41 cellular contexts compared by ENCODE assay signal in the genomic region with DNA sequence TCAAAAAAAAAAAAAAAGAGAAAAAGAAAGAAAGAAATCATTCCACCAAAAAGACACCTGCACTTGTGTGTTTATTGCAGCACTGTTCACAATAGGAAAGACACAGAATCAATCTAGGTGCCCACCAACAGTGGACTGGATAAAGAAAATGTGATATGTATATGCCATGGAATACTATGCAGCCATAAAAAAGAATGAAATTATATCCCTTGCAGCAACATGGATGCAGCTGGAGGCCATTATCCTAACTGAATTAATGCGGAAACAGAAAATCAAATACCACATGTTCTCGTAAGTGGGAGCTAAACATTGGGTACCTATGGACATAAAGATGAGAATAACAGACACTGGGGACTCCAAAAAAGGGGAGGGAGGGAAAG. TPM values are rescaled to one million over a fixed set of nuclear protein-coding genes. Genes with fewer than 3 reads are reported as not detected.
"Had no signal": no experiment of that assay in that cellular context is flagged by ENCODE, and none has a peak within 500 bp of the region (broad histone marks: within the 10 kb centered on the region; RNA-seq: fewer than 3 reads in every experiment).

No MANE protein-coding gene starts in this region.

- H3K36me3 Mint-ChIP-seq: activated CD4-positive, alpha-beta memory T cell treated with anti-CD3 and anti-CD28 coated beads for 36 hours; activated naive CD8-positive, alpha-beta T cell; activated naive CD8-positive, alpha-beta T cell treated with anti-CD3 and anti-CD28 coated beads, Interleukin-2, amount 10 ng/mL, durations not matched to agents 7 days and 5 days had no signal

- H3K36me3 ChIP-seq: brain microvascular endothelial cell, breast epithelium had no signal

- H3K27ac ChIP-seq: body of pancreas, brain microvascular endothelial cell, breast epithelium, VCaP had no signal

- ATAC-seq: activated CD8-positive, alpha-beta T cell treated with anti-CD3 and anti-CD28 coated beads for 36 hours; activated naive CD8-positive, alpha-beta T cell treated with anti-CD3 and anti-CD28 coated beads, Interleukin-2, amount 50 U/mL, for 24 hours; activated T-cell treated with anti-CD3 and anti-CD28 coated beads, Interleukin-2, amount 50 U/mL, for 4 hours; activated T-cell treated with anti-CD3 and anti-CD28 coated beads, Interleukin-2, amount 50 U/mL, for 72 hours; activated T-helper 17 cell treated with anti-CD3 and anti-CD28 coated beads, Interleukin-2, amount 50 U/mL, for 72 hours; body of pancreas had no signal

- H3K4me3 ChIP-seq: body of pancreas, breast epithelium had no signal

- H3K4me3 Mint-ChIP-seq: activated B cell treated with CpG ODN at 0.5 μM for 24 hours; activated CD4-positive, alpha-beta memory T cell treated with anti-CD3 and anti-CD28 coated beads for 36 hours; activated CD4-positive, alpha-beta T cell treated with anti-CD3 and anti-CD28 coated beads, Interleukin-2, amount 10 ng/mL, durations not matched to agents 24 days and 14 days; activated CD8-positive, alpha-beta T cell treated with anti-CD3 and anti-CD28 coated beads for 36 hours; activated naive CD4-positive, alpha-beta T cell treated with anti-CD3 and anti-CD28 coated beads for 36 hours; activated naive CD8-positive, alpha-beta T cell; activated naive CD8-positive, alpha-beta T cell treated with anti-CD3 and anti-CD28 coated beads, Interleukin-2, amount 10 ng/mL, durations not matched to agents 7 days and 5 days; activated naive CD8-positive, alpha-beta T cell treated with anti-CD3 and anti-CD28 coated beads, Interleukin-2, amount 50 U/mL, for 24 hours; activated T-cell treated with anti-CD3 and anti-CD28 coated beads, Interleukin-2, amount 50 U/mL, for 4 hours; activated T-cell treated with anti-CD3 and anti-CD28 coated beads, Interleukin-2, amount 50 U/mL, for 72 hours; activated T-helper 1 cell treated with anti-CD3 and anti-CD28 coated beads, Interleukin-12 subunit alpha, Interleukin-12 subunit beta, Interleukin-2, Interleukin-4 antibody, amounts not matched to agents 30 ng/mL and 10 ng/mL and 1 ng/mL, durations not matched to agents 14 hours and 24 hours and 36 hours; activated T-helper 17 cell treated with anti-CD3 and anti-CD28 coated beads, Interleukin-2, amount 50 U/mL, for 72 hours; T-helper 1 cell treated with Interleukin-12 subunit alpha and Interleukin-12 subunit beta and Interleukin-4 antibody, amounts not matched to agents 30 μg/mL and 1 μg/mL, for 36 hours; T-helper 2 cell treated with Interferon-gamma antibody and Interleukin-4, amounts not matched to agents 5 μg/mL and 100 μg/mL, for 36 hours had no signal

- H3K9me3 ChIP-seq: body of pancreas, breast epithelium had no signal

- H3K4me1 ChIP-seq: breast epithelium had no signal

- H3K27ac Mint-ChIP-seq: activated B cell treated with CpG ODN at 0.5 μM for 24 hours; activated CD4-positive, alpha-beta memory T cell treated with anti-CD3 and anti-CD28 coated beads for 36 hours; activated CD4-positive, alpha-beta T cell treated with anti-CD3 and anti-CD28 coated beads, Interleukin-2, amount 10 ng/mL, durations not matched to agents 24 days and 14 days; activated CD8-positive, alpha-beta T cell treated with anti-CD3 and anti-CD28 coated beads for 36 hours; activated naive CD4-positive, alpha-beta T cell treated with anti-CD3 and anti-CD28 coated beads for 36 hours; activated naive CD8-positive, alpha-beta T cell; activated naive CD8-positive, alpha-beta T cell treated with anti-CD3 and anti-CD28 coated beads, Interleukin-2, amount 10 ng/mL, durations not matched to agents 7 days and 5 days; activated naive CD8-positive, alpha-beta T cell treated with anti-CD3 and anti-CD28 coated beads, Interleukin-2, amount 50 U/mL, for 24 hours; activated T-cell treated with anti-CD3 and anti-CD28 coated beads, Interleukin-2, amount 50 U/mL, for 72 hours; activated T-helper 1 cell treated with anti-CD3 and anti-CD28 coated beads, Interleukin-12 subunit alpha, Interleukin-12 subunit beta, Interleukin-2, Interleukin-4 antibody, amounts not matched to agents 30 ng/mL and 10 ng/mL and 1 ng/mL, durations not matched to agents 14 hours and 24 hours and 36 hours; activated T-helper 17 cell treated with anti-CD3 and anti-CD28 coated beads, Interleukin-2, amount 50 U/mL, for 72 hours; T-helper 1 cell treated with Interleukin-12 subunit alpha and Interleukin-12 subunit beta and Interleukin-4 antibody, amounts not matched to agents 30 μg/mL and 1 μg/mL, for 36 hours; T-helper 2 cell treated with Interferon-gamma antibody and Interleukin-4, amounts not matched to agents 5 μg/mL and 100 μg/mL, for 36 hours had no signal

- H3K27me3 ChIP-seq: body of pancreas, brain microvascular endothelial cell, breast epithelium had no signal

- FAIRE-seq: astrocyte, TTC549 had no signal

- DNase-seq: activated B cell treated with CpG ODN at 0.5 μM for 24 hours; activated CD4-positive, alpha-beta memory T cell treated with anti-CD3 and anti-CD28 coated beads for 36 hours; activated CD4-positive, alpha-beta T cell treated with anti-CD3 and anti-CD28 coated beads for 4 hours; activated CD4-positive, alpha-beta T cell treated with anti-CD3 and anti-CD28 coated beads, Interleukin-2, amount 10 ng/mL, durations not matched to agents 24 days and 14 days; activated CD4-positive, alpha-beta T cell treated with anti-CD3 and anti-CD28 coated beads, Interleukin-2, amount 50 U/mL, for 1 hour; activated CD4-positive, alpha-beta T cell treated with anti-CD3 and anti-CD28 coated beads, Interleukin-2, amount 50 U/mL, for 4 hours; activated CD4-positive, CD25-positive, alpha-beta regulatory T cell treated with anti-CD3 and anti-CD28 coated beads, Interleukin-2, amount 50 U/mL, for 72 hours; activated CD8-positive, alpha-beta memory T cell treated with anti-CD3 and anti-CD28 coated beads, Interleukin-2, amount 50 U/mL, for 4 hours; activated CD8-positive, alpha-beta T cell treated with anti-CD3 and anti-CD28 coated beads for 36 hours; activated effector memory CD4-positive, alpha-beta T cell treated with anti-CD3 and anti-CD28 coated beads, Interleukin-2, amount 50 U/mL, for 16 hours; activated gamma-delta T cell treated with Interleukin-2 at 50 U/mL for 16 hours; activated naive CD4-positive, alpha-beta T cell; activated naive CD4-positive, alpha-beta T cell treated with anti-CD3 and anti-CD28 coated beads for 36 hours; activated naive CD4-positive, alpha-beta T cell treated with anti-CD3 and anti-CD28 coated beads, Interleukin-2, amount 50 U/mL, for 16 hours; activated naive CD8-positive, alpha-beta T cell treated with anti-CD3 and anti-CD28 coated beads, Interleukin-2, amount 10 ng/mL, durations not matched to agents 7 days and 5 days; activated naive CD8-positive, alpha-beta T cell treated with anti-CD3 and anti-CD28 coated beads, Interleukin-2, amount 50 U/mL, for 24 hours; activated T-cell treated with anti-CD3 and anti-CD28 coated beads for 4 hours; activated T-cell treated with anti-CD3 and anti-CD28 coated beads, Interleukin-2, amount 50 U/mL, for 1 hour; activated T-cell treated with anti-CD3 and anti-CD28 coated beads, Interleukin-2, amount 50 U/mL, for 4 hours; activated T-cell treated with anti-CD3 and anti-CD28 coated beads, Interleukin-2, amount 50 U/mL, for 72 hours; amygdala; aorta; body of pancreas; brain microvascular endothelial cell; central memory CD4-positive, alpha-beta T cell; T-helper 1 cell; T-helper 2 cell; T-helper 9 cell had no signal

- H3K9me3 Mint-ChIP-seq: activated B cell treated with CpG ODN at 0.5 μM for 24 hours; activated CD4-positive, alpha-beta memory T cell treated with anti-CD3 and anti-CD28 coated beads for 36 hours; activated CD4-positive, alpha-beta T cell treated with anti-CD3 and anti-CD28 coated beads, Interleukin-2, amount 10 ng/mL, durations not matched to agents 24 days and 14 days; activated CD8-positive, alpha-beta T cell treated with anti-CD3 and anti-CD28 coated beads for 36 hours; activated naive CD4-positive, alpha-beta T cell treated with anti-CD3 and anti-CD28 coated beads for 36 hours; activated naive CD8-positive, alpha-beta T cell treated with anti-CD3 and anti-CD28 coated beads, Interleukin-2, amount 10 ng/mL, durations not matched to agents 7 days and 5 days; activated naive CD8-positive, alpha-beta T cell treated with anti-CD3 and anti-CD28 coated beads, Interleukin-2, amount 50 U/mL, for 24 hours; activated T-cell treated with anti-CD3 and anti-CD28 coated beads, Interleukin-2, amount 50 U/mL, for 4 hours; activated T-cell treated with anti-CD3 and anti-CD28 coated beads, Interleukin-2, amount 50 U/mL, for 72 hours; activated T-helper 1 cell treated with anti-CD3 and anti-CD28 coated beads, Interleukin-12 subunit alpha, Interleukin-12 subunit beta, Interleukin-2, Interleukin-4 antibody, amounts not matched to agents 30 ng/mL and 10 ng/mL and 1 ng/mL, durations not matched to agents 14 hours and 24 hours and 36 hours; activated T-helper 17 cell treated with anti-CD3 and anti-CD28 coated beads, Interleukin-2, amount 50 U/mL, for 72 hours; T-helper 1 cell treated with Interleukin-12 subunit alpha and Interleukin-12 subunit beta and Interleukin-4 antibody, amounts not matched to agents 30 μg/mL and 1 μg/mL, for 36 hours; T-helper 2 cell treated with Interferon-gamma antibody and Interleukin-4, amounts not matched to agents 5 μg/mL and 100 μg/mL, for 36 hours had no signal

RNA-seq across cellular contexts. Expression of a gene that starts 5.7 kb away (rescaled TPM):
- total RNA-seq: activated B cell treated with CpG ODN at 0.5 μM for 24 hours; activated CD4-positive, alpha-beta memory T cell treated with anti-CD3 and anti-CD28 coated beads for 36 hours; activated CD4-positive, alpha-beta T cell treated with anti-CD3 and anti-CD28 coated beads, Interleukin-2, amount 10 ng/mL, durations not matched to agents 24 days and 14 days; activated CD8-positive, alpha-beta memory T cell treated with anti-CD3 and anti-CD28 coated beads for 36 hours; activated CD8-positive, alpha-beta T cell treated with anti-CD3 and anti-CD28 coated beads for 36 hours; activated naive CD4-positive, alpha-beta T cell treated with anti-CD3 and anti-CD28 coated beads for 36 hours; activated naive CD8-positive, alpha-beta T cell treated with anti-CD3 and anti-CD28 coated beads, Interleukin-2, amount 10 ng/mL, durations not matched to agents 7 days and 5 days; activated T-cell treated with anti-CD3 and anti-CD28 coated beads, Interleukin-2, amount 50 U/mL, for 4 hours; activated T-cell treated with anti-CD3 and anti-CD28 coated beads, Interleukin-2, amount 50 U/mL, for 72 hours; activated T-helper 1 cell treated with anti-CD3 and anti-CD28 coated beads, Interleukin-12 subunit alpha, Interleukin-12 subunit beta, Interleukin-2, Interleukin-4 antibody, amounts not matched to agents 30 ng/mL and 10 ng/mL and 1 ng/mL, durations not matched to agents 14 hours and 24 hours and 36 hours; activated T-helper 17 cell treated with anti-CD3 and anti-CD28 coated beads, Interleukin-2, amount 50 U/mL, for 72 hours; aorta; astrocyte; body of pancreas; breast epithelium; cardiac septum; cerebellum had no signal
- polyA plus RNA-seq: adipose tissue, aorta had no signal

RNA-seq across cellular contexts. Expression of a gene that starts 6.4 kb away (rescaled TPM):
- total RNA-seq: activated B cell treated with CpG ODN at 0.5 μM for 24 hours; activated naive CD8-positive, alpha-beta T cell treated with anti-CD3 and anti-CD28 coated beads, Interleukin-2, amount 10 ng/mL, durations not matched to agents 7 days and 5 days had no signal

RNA-seq across cellular contexts. Expression of a gene that starts 13.8 kb away (rescaled TPM):
- total RNA-seq: activated B cell treated with CpG ODN at 0.5 μM for 24 hours, aorta, body of pancreas, cardiac septum had no signal
- polyA plus RNA-seq: aorta had no signal
